21 cellular contexts compared by ENCODE assay signal in the genomic region with DNA sequence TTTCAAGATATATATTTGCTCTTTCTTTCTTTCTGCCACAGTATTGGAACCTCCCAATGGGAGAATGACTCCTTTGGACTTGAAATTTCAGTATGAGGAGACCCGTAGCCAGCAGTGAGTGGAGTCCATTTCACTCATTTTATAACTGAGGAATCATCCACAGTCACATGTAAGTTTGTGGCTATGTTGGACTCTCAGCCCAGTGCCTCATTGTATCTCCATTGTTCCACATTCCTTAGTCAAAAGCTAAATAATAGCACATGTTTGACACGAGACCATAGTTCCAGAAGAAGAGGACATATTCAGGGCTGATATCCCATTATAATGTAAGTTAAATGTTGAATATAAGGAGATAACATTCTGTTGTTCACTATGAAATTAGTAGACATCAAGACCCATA. TPM values are rescaled to one million over a fixed set of nuclear protein-coding genes. Genes with fewer than 3 reads are reported as not detected.
A peak's percentile ranks its signal among the peaks of the same experiment; 100 is the strongest.
DNase-seq lines count a peak whose midpoint lies in the region; ATAC-seq and TF ChIP-seq lines count a peak whose summit lies in the region.
"Had no signal": no experiment of that assay in that cellular context is flagged by ENCODE, and none has a peak within 500 bp of the region (broad histone marks: within the 10 kb centered on the region; RNA-seq: fewer than 3 reads in every experiment).

No MANE protein-coding gene starts in this region.

- no peaks in the 10 kb centered on the region for H3K9me3 ChIP-seq in SJSA1 (replicated peaks)
- no peaks in the 10 kb centered on the region for H3K9me3 ChIP-seq in endodermal cell (ENCODE audit: control insufficient read depth, low read length)
- H3K9me3 ChIP-seq: BE2C, testis had no signal

- H3K27me3 ChIP-seq in SJSA1 (replicated peaks) (no peaks in the 10 kb centered on the region), endodermal cell (ENCODE audit: control insufficient read depth, insufficient read depth, low read length, poor library complexity, severe bottlenecking) (no peaks in the 10 kb centered on the region)
- H3K27me3 ChIP-seq: BE2C, testis had no signal

- no peaks in the 10 kb centered on the region for H3K27me3 Mint-ChIP-seq in stimulated activated naive B cell treated with anti-CD40 and anti-IgM and Interleukin-4, amounts not matched to agents 10 μg/mL and 1 μg/mL and 100 μg/mL, for 72 hours
- H3K27me3 Mint-ChIP-seq in endodermal cell (ENCODE audit: insufficient read depth): no peaks in the 10 kb centered on the region

- intact Hi-C loops in left ventricle myocardium superior (cut with micrococcal nuclease): no loop called here

- H3K4me1 Mint-ChIP-seq in stimulated activated naive B cell treated with anti-CD40 and anti-IgM and Interleukin-4, amounts not matched to agents 10 μg/mL and 1 μg/mL and 100 μg/mL, for 72 hours: peaks cover 6 to 13% of the 10 kb centered on the region in 2 donors
- no peaks in the 10 kb centered on the region for H3K4me1 Mint-ChIP-seq in endodermal cell

- H3K27ac ChIP-seq in SJSA1 (peak overlapping the region; percentile 69), endodermal cell (ENCODE audit: low read depth, low read length) (no peak overlapping the region)
- H3K27ac ChIP-seq: coronary artery, testis, VCaP had no signal

- H3K27ac Mint-ChIP-seq in stimulated activated naive B cell treated with anti-CD40 and anti-IgM and Interleukin-4, amounts not matched to agents 10 μg/mL and 1 μg/mL and 100 μg/mL, for 72 hours: peak overlapping the region; percentile 59
- H3K27ac Mint-ChIP-seq in endodermal cell: no peak overlapping the region

- H3K4me3 ChIP-seq in SJSA1 (no peak overlapping the region), endodermal cell (ENCODE audit: low read length) (no peak overlapping the region)
- H3K4me3 ChIP-seq: coronary artery, lung, testis had no signal

- H3K4me3 Mint-ChIP-seq in stimulated activated naive B cell treated with anti-CD40 and anti-IgM and Interleukin-4, amounts not matched to agents 10 μg/mL and 1 μg/mL and 100 μg/mL, for 72 hours: no peak overlapping the region
- H3K4me3 Mint-ChIP-seq in endodermal cell: no peak overlapping the region

- peaks cover 20% of the 10 kb centered on the region for H3K4me1 ChIP-seq in SJSA1 (replicated peaks)
- H3K4me1 ChIP-seq in endodermal cell (ENCODE audit: control insufficient read depth, insufficient read depth, low read length): no peaks in the 10 kb centered on the region
- H3K4me1 ChIP-seq: BE2C, testis had no signal

- H3K36me3 ChIP-seq in SJSA1 (no peaks in the 10 kb centered on the region), endodermal cell (ENCODE audit: control insufficient read depth, insufficient read depth, low read length) (no peaks in the 10 kb centered on the region)
- H3K36me3 ChIP-seq: BE2C had no signal

- H3K9ac ChIP-seq in endodermal cell (ENCODE audit: extremely low read depth, low read length, poor library complexity, severe bottlenecking): no peak overlapping the region

- ATAC-seq in GM19452 (IDR thresholded peaks at IDR 0.05; ENCODE audit: unreplicated experiment): peak; percentile 20
- peak; percentile 14 for ATAC-seq in left ventricle myocardium superior
- peak in 1 of 2 donors; percentile 8 for ATAC-seq in stimulated activated naive B cell treated with anti-CD40 and anti-IgM and Interleukin-4, amounts not matched to agents 10 μg/mL and 1 μg/mL and 100 μg/mL, for 72 hours (replicated peaks)

- peaks cover 0 to 2% of the 10 kb centered on the region in 2 donors for H3K9me3 Mint-ChIP-seq in stimulated activated naive B cell treated with anti-CD40 and anti-IgM and Interleukin-4, amounts not matched to agents 10 μg/mL and 1 μg/mL and 100 μg/mL, for 72 hours
- H3K9me3 Mint-ChIP-seq in endodermal cell: peaks cover 3% of the 10 kb centered on the region

- 86 to 88% methylated on average over 2 of the region's 2 CpGs for WGBS in endodermal cell (ENCODE audit: insufficient coverage in 1 of 2, insufficient read length in 1 of 2), 2 experiments

- H3K36me3 Mint-ChIP-seq in stimulated activated naive B cell treated with anti-CD40 and anti-IgM and Interleukin-4, amounts not matched to agents 10 μg/mL and 1 μg/mL and 100 μg/mL, for 72 hours: no peaks in the 10 kb centered on the region
- H3K36me3 Mint-ChIP-seq in endodermal cell (ENCODE audit: low read depth): no peaks in the 10 kb centered on the region

- peak in 1 of 2 experiments; percentile 53 for DNase-seq in SJSA1 (ENCODE audit: low read depth in 1 of 2, low spot score in 2 of 2)
- no peak for DNase-seq in left ventricle myocardium superior
- no peak for DNase-seq in stimulated activated naive B cell treated with anti-CD40 and anti-IgM and Interleukin-4, amounts not matched to agents 10 μg/mL and 1 μg/mL and 100 μg/mL, for 72 hours
- no peak for DNase-seq in endodermal cell
- no peak for DNase-seq in NCI-H2107 treated with DMSO at 0.1 percent for 48 hours (lab: John Stamatoyannopoulos, UW; ENCODE audit: unreplicated experiment)
- no peak for DNase-seq in cortex of kidney (lab: John Stamatoyannopoulos, UW)
- DNase-seq in cerebellar nuclear complex (lab: John Stamatoyannopoulos, UW): no peak
- DNase-seq: activated CD4-positive, alpha-beta T cell treated with anti-CD3 and anti-CD28 coated beads, Interleukin-2, amount 50 U/mL, for 48 hours; activated naive CD4-positive, alpha-beta T cell treated with Interleukin-2 at 50 U/mL for 16 hours; activated T-cell treated with anti-CD3 and anti-CD28 coated beads for 4 hours; BE2C; GF-D8; NCI-H1436 treated with DMSO at 0.1 percent for 48 hours; posterior cingulate gyrus; SHP77; T-helper 1 cell; testis had no signal

- no peak for TF ChIP-seq CTCF in endodermal cell (conservative IDR thresholded peaks at IDR 0.05)

RNA-seq across cellular contexts. Expression of a gene that starts 12.7 kb away (rescaled TPM):
- total RNA-seq in SJSA1 (2014; rRNA removed; shearing (Covaris generic)): 101 and 138 TPM in 2 replicates
- total RNA-seq in left ventricle myocardium superior (42.8 TPM), endodermal cell (10 to 100 TPM; 64.8 to 77.7 TPM)
- 140 TPM for polyA plus RNA-seq in endodermal cell (2013, experiment 1 of 2)
- 131 TPM for polyA plus RNA-seq in endodermal cell (2013, experiment 2 of 2)

RNA-seq across cellular contexts. Expression of a gene that starts 20.0 kb away (rescaled TPM):
- 314 and 437 TPM in 2 replicates for total RNA-seq in SJSA1 (2014; rRNA removed; shearing (Covaris generic))
- total RNA-seq in left ventricle myocardium superior (20.3 TPM), endodermal cell (100 to 1,000 TPM in 1 of 2 donors, 10 to 100 TPM in 1; 99.6 to 107 TPM)
- 134 TPM for polyA plus RNA-seq in endodermal cell (2013, experiment 1 of 2)
- polyA plus RNA-seq in endodermal cell (2013, experiment 2 of 2): 136 TPM

RNA-seq across cellular contexts. Expression of a gene that starts 32.8 kb away (rescaled TPM):
- total RNA-seq in SJSA1 (2014; rRNA removed; shearing (Covaris generic)): 970 and 1,165 TPM in 2 replicates
- total RNA-seq in left ventricle myocardium superior (248 TPM), endodermal cell (100 to 1,000 TPM; 560 to 707 TPM)
- 337 TPM for polyA plus RNA-seq in endodermal cell (2013, experiment 1 of 2)
- 326 TPM for polyA plus RNA-seq in endodermal cell (2013, experiment 2 of 2)
